9 cellular contexts compared by ENCODE assay signal in the genomic region with DNA sequence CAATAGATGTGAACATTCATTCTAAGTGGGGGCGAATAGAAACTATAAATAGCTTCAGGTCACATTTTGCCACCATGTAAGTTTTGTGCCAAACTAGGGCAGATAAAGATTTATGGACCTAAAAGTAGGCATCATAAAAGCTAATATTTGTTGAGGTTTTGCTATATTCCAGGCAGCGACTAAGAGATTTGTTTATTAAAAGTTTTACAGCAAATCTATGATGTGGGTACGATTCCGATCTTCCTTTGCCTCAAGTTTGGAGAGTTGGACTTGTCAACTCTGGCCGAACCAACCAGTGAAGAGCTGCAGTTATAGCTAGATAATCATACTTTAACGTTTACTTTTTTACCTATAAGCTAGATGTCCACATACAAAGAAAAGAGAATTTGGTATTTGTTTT. TPM values are rescaled to one million over a fixed set of nuclear protein-coding genes. Genes with fewer than 3 reads are reported as not detected.
DNase-seq lines count a peak whose midpoint lies in the region; ATAC-seq, FAIRE-seq and TF ChIP-seq lines count a peak whose summit lies in the region.
"Had no signal": no experiment of that assay in that cellular context is flagged by ENCODE, and none has a peak within 500 bp of the region (broad histone marks: within the 10 kb centered on the region; RNA-seq: fewer than 3 reads in every experiment).

No MANE protein-coding gene starts in this region.

- CTCF ChIA-PET in GM12878 (lab: Yijun Ruan, JAX): interaction anchor here (1.0 to 3.4 kb wide), 16 partner anchors 8 to 106 kb away, joined by 3 to 44 read pairs (median 6); no protein-coding TSS in a partner anchor

- peak overlapping the region; percentile 82 for H3K4me3 ChIP-seq in GM12878
- peak overlapping the region; percentile 79 for H3K4me3 ChIP-seq in lower lobe of right lung
- peak overlapping the region in 3 of 4 donors; percentile 63 to 92 (median 79) for H3K4me3 ChIP-seq in upper lobe of left lung

- TF ChIP-seq CTCF in GM12878 (IDR thresholded peaks at IDR 0.05 in 2 of 3, conservative IDR thresholded peaks at IDR 0.05 in 1 of 3; ENCODE audit: control insufficient read depth in 2 of 3, extremely low read depth in 1 of 3, insufficient read depth in 1 of 3, low read depth in 3 of 3, low read length in 3 of 3) (no peak), lower lobe of right lung (IDR thresholded peaks at IDR 0.05) (no peak), upper lobe of left lung (IDR thresholded peaks at IDR 0.05) (no peak)

- no peak overlapping the region for H2AFZ ChIP-seq in GM12878 (ENCODE audit: control insufficient read depth, low read depth, low read length)

- TF ChIP-seq RAD21 in GM12878 (IDR thresholded peaks at IDR 0.05; ENCODE audit: insufficient read depth, low read depth, low read length): no peak

- H3K4me2 ChIP-seq in GM12878 (ENCODE audit: control insufficient read depth, insufficient read depth): peak overlapping the region; percentile 51

- H3K9me3 ChIP-seq in GM12878 (replicated peaks; ENCODE audit: control insufficient read depth, insufficient read depth, low read length) (no peaks in the 10 kb centered on the region; the same call in 2 of the 3 replicates), lower lobe of right lung (no peaks in the 10 kb centered on the region), upper lobe of left lung (no peaks in the 10 kb centered on the region)

- H3K4me3 Mint-ChIP-seq in activated naive CD4-positive, alpha-beta T cell treated with anti-CD3 and anti-CD28 coated beads, Interleukin-2, amount 50 U/mL, for 24 hours: peak overlapping the region; percentile 88

- intact Hi-C loops in GM12878 (cut with micrococcal nuclease; ENCODE audit: unreplicated experiment) (loop anchor here (2.0 kb wide), 1 partner anchor 16 kb away; no protein-coding TSS in a partner anchor), lower lobe of right lung (cut with DNase I) (no loop called here)

- SMC1A ChIA-PET in GM12878 (lab: Charles Lee; ENCODE audit: uncharacterized antibody, unreplicated experiment): interaction anchor here (0.6 to 5.8 kb wide), 19 partner anchors 8 to 185 kb away, joined by 3 to 98 read pairs (median 5); partner anchors contain the start of genes GCH1, SOCS4 and WDHD1

- TF ChIP-seq EP300 in GM12878 (IDR thresholded peaks at IDR 0.05; ENCODE audit: borderline replicate concordance in 1 of 2, control insufficient read depth in 1 of 2, low read depth in 2 of 2, low read length in 2 of 2) (no peak), upper lobe of left lung (IDR thresholded peaks at IDR 0.05) (no peak)

- H3K9me3 Mint-ChIP-seq in activated naive CD4-positive, alpha-beta T cell treated with anti-CD3 and anti-CD28 coated beads, Interleukin-2, amount 50 U/mL, for 24 hours: no peaks in the 10 kb centered on the region

- no TSS peak for BruUV-seq in GM12878 (replicated peaks; lab: Mats Ljungman, UMichigan)

- in situ Hi-C loops in GM12878 (cut with MboI): no loop called here

- peaks cover 14% of the 10 kb centered on the region for H3K36me3 Mint-ChIP-seq in activated naive CD4-positive, alpha-beta T cell treated with anti-CD3 and anti-CD28 coated beads, Interleukin-2, amount 50 U/mL, for 24 hours

- TF ChIP-seq POLR2A in GM12878 (IDR thresholded peaks at IDR 0.05; ENCODE audit: low read depth, low read length): no peak
- no peak for TF ChIP-seq POLR2A in upper lobe of left lung (IDR thresholded peaks at IDR 0.05)

- RAD21 ChIA-PET in GM12878 (lab: Charles Lee; ENCODE audit: unreplicated experiment): interaction anchor here (1.0 to 3.6 kb wide), 7 partner anchors 13 to 171 kb away, joined by 3 to 49 read pairs (median 5); partner anchors contain the start of genes SOCS4 and WDHD1

- H3K4me1 ChIP-seq in GM12878 (ENCODE audit: control insufficient read depth, insufficient read depth, low read length) (no peaks in the 10 kb centered on the region; the same call in 1 of the 2 replicates), lower lobe of right lung (peaks cover 39% of the 10 kb centered on the region), upper lobe of left lung (peaks cover 31 to 44% (median 33%) of the 10 kb centered on the region in 4 donors)

- H3K27ac ChIP-seq in GM12878 (ENCODE audit: control insufficient read depth, insufficient read depth) (peak overlapping the region; percentile 99), lower lobe of right lung (no peak overlapping the region), upper lobe of left lung (peak overlapping the region; percentile 23 to 100 (median 98))

- POLR2A ChIA-PET in GM12878 (lab: Charles Lee): interaction anchor here (0.5 to 3.1 kb wide), 11 partner anchors 10 to 139 kb away, joined by 3 to 48 read pairs (median 6); partner anchors contain the start of genes DLGAP5, SOCS4 and WDHD1

- no peaks in the 10 kb centered on the region for H3K27me3 ChIP-seq in GM12878 (replicated peaks in 1 of 2; ENCODE audit: control insufficient read depth in 2 of 2, insufficient read depth in 2 of 2, low read length in 1 of 2)
- H3K27me3 ChIP-seq in lower lobe of right lung (ENCODE audit: low read depth): no peaks in the 10 kb centered on the region
- no peaks in the 10 kb centered on the region for H3K27me3 ChIP-seq in upper lobe of left lung

- WGBS in GM12878 (ENCODE audit: insufficient coverage, insufficient replicate concordance, low lambda C conversion rate, missing lambda C conversion rate): 71% methylated on average over 6 of the region's 6 CpGs
- 60 to 66% methylated on average over 6 of the region's 6 CpGs for WGBS in upper lobe of left lung, 2 donors

- H3K27ac Mint-ChIP-seq in activated naive CD4-positive, alpha-beta T cell treated with anti-CD3 and anti-CD28 coated beads, Interleukin-2, amount 50 U/mL, for 24 hours: peak overlapping the region; percentile 82

- H4K20me1 ChIP-seq in GM12878 (ENCODE audit: control insufficient read depth, insufficient read depth): no peaks in the 10 kb centered on the region

- H3K36me3 ChIP-seq in GM12878 (ENCODE audit: control insufficient read depth in 2 of 2, insufficient read depth in 2 of 2, low read length in 1 of 2): peaks cover 0 to 8% of the 10 kb centered on the region in 2 experiments; a peak in 3 of 4 replicates
- H3K36me3 ChIP-seq in lower lobe of right lung: peaks cover 11% of the 10 kb centered on the region
- peaks cover 0 to 14% (median 0%) of the 10 kb centered on the region in 4 donors for H3K36me3 ChIP-seq in upper lobe of left lung

- FAIRE-seq in GM12878 (lab: Jason Lieb, UNC): no peak
- FAIRE-seq: D721Med had no signal

- DNase-seq in activated naive CD4-positive, alpha-beta T cell treated with Interleukin-2 at 50 U/mL for 16 hours: no peak
- DNase-seq in GM12878 (ENCODE audit: low read depth, low spot score): no peak
- no peak for DNase-seq in lower lobe of right lung
- no peak for DNase-seq in upper lobe of left lung
- no peak for DNase-seq in NCI-H345 treated with DMSO at 0.1 percent for 48 hours (lab: John Stamatoyannopoulos, UW; ENCODE audit: unreplicated experiment)
- DNase-seq in HuH-7 (ENCODE audit: low spot score): no peak
- no peak for DNase-seq in NCI-H69 (lab: John Stamatoyannopoulos, UW)

- H3K4me1 Mint-ChIP-seq in activated naive CD4-positive, alpha-beta T cell treated with anti-CD3 and anti-CD28 coated beads, Interleukin-2, amount 50 U/mL, for 24 hours: peaks cover 49% of the 10 kb centered on the region

- ATAC-seq in GM12878 (no peak), lower lobe of right lung (no peak), upper lobe of left lung (ENCODE audit: low FRiP score in 2 of 2) (no peak)

- H3K9ac ChIP-seq in GM12878 (ENCODE audit: control insufficient read depth, insufficient read depth, low read length): peak overlapping the region; percentile 99

- peaks cover 65% of the 10 kb centered on the region for H3K79me2 ChIP-seq in GM12878 (ENCODE audit: control insufficient read depth, insufficient read depth, low read length)

- H3K27me3 Mint-ChIP-seq in activated naive CD4-positive, alpha-beta T cell treated with anti-CD3 and anti-CD28 coated beads, Interleukin-2, amount 50 U/mL, for 24 hours: no peaks in the 10 kb centered on the region

RNA-seq across cellular contexts. Expression of gene MAPK1IP1L, which starts 1.6 kb away (rescaled TPM):
- total RNA-seq in GM12878 (2013; cell fraction: nucleolus; rRNA removed): 94.4 and 113 TPM in 2 replicates
- total RNA-seq in GM12878 (2014; rRNA removed) (37.7 and 44.6 TPM in 2 replicates), GM12878 (2014; rRNA removed; fragmentation: Illumina TruSeq; extraction: Trizol) (48.9 and 50.4 TPM in 2 replicates), GM12878 (2021) (101 and 105 TPM in 2 replicates), lower lobe of right lung (72.4 TPM), upper lobe of left lung (10 to 100 TPM; 22.0 to 81.8 (median 59.3) TPM)
- 25.2 TPM for polyA plus RNA-seq in GM12878 (2011; ENCODE audit: low read depth)
- polyA plus RNA-seq in GM12878 (2011; rRNA removed) (52.8 and 80.1 TPM in 2 replicates), GM12878 (2014; fragmentation: Illumina TruSeq; extraction: Trizol) (68.5 and 90.1 TPM in 2 replicates), GM12878 (2014; fragmentation: Nextera tagmentation; extraction: Ambion mirVana) (10 to 100 TPM; 55.7 to 66.0 TPM), GM12878 (2014; rRNA removed) (54.2 and 58.1 TPM in 2 replicates), GM12878 (2016; fragmentation: Nextera tagmentation; extraction: Ambion mirVana) (100 to 1,000 TPM; 107 to 117 TPM)
- 231 and 264 TPM in 2 replicates for polyA plus RNA-seq in GM12878 (2011; cell fraction: cytosol; rRNA removed)
- 91.5 and 98.1 TPM in 2 replicates for polyA plus RNA-seq in GM12878 (2011; cell fraction: nucleus; rRNA removed)
- polyA plus RNA-seq in GM12878 (2012): 53.2 and 62.6 TPM in 2 replicates
- polyA minus RNA-seq in GM12878 (2011; rRNA and poly(A)+ RNA removed): 146 and 276 TPM in 2 replicates
- polyA minus RNA-seq in GM12878 (2011; cell fraction: cytosol; rRNA and poly(A)+ RNA removed): 154 and 162 TPM in 2 replicates
- polyA minus RNA-seq in GM12878 (2011; cell fraction: nucleus; rRNA and poly(A)+ RNA removed): 19.2 and 36.5 TPM in 2 replicates

RNA-seq across cellular contexts. Expression of gene SOCS4, which starts 26.0 kb away (rescaled TPM):
- total RNA-seq in GM12878 (2013; cell fraction: nucleolus; rRNA removed): 39.6 and 43.0 TPM in 2 replicates
- total RNA-seq in GM12878 (2014; rRNA removed): 20.5 and 25.8 TPM in 2 replicates
- total RNA-seq in GM12878 (2014; rRNA removed; fragmentation: Illumina TruSeq; extraction: Trizol): 30.6 and 31.0 TPM in 2 replicates
- total RNA-seq in GM12878 (2021): 27.9 and 31.5 TPM in 2 replicates
- polyA plus RNA-seq in GM12878 (2011; ENCODE audit: low read depth): 4.6 TPM
- polyA plus RNA-seq in GM12878 (2011; rRNA removed): 25.1 and 35.7 TPM in 2 replicates
- polyA plus RNA-seq in GM12878 (2011; cell fraction: cytosol; rRNA removed): 9.1 and 9.8 TPM in 2 replicates
- 8.7 and 10.7 TPM in 2 replicates for polyA plus RNA-seq in GM12878 (2011; cell fraction: nucleus; rRNA removed)
- 9.8 and 10.4 TPM in 2 replicates for polyA plus RNA-seq in GM12878 (2012)
- polyA plus RNA-seq in GM12878 (2014; fragmentation: Illumina TruSeq; extraction: Trizol): 23.7 and 30.9 TPM in 2 replicates
- polyA plus RNA-seq in GM12878 (2014; fragmentation: Nextera tagmentation; extraction: Ambion mirVana): 1 to 10 TPM; 5.7 to 7.6 TPM
- polyA plus RNA-seq in GM12878 (2014; rRNA removed): 13.2 and 14.7 TPM in 2 replicates
- 10 to 100 TPM; 18.4 to 21.0 TPM for polyA plus RNA-seq in GM12878 (2016; fragmentation: Nextera tagmentation; extraction: Ambion mirVana)
- polyA minus RNA-seq in GM12878 (2011; rRNA and poly(A)+ RNA removed): 12.7 and 22.1 TPM in 2 replicates
- 7.1 and 7.3 TPM in 2 replicates for polyA minus RNA-seq in GM12878 (2011; cell fraction: cytosol; rRNA and poly(A)+ RNA removed)
- polyA minus RNA-seq in GM12878 (2011; cell fraction: nucleus; rRNA and poly(A)+ RNA removed): 7.1 and 22.7 TPM in 2 replicates
- total RNA-seq in lower lobe of right lung: 17.9 TPM
- total RNA-seq in upper lobe of left lung: 10 to 100 TPM in 4 of 6 donors, 1 to 10 TPM in 2; 4.4 to 26.5 (median 18.4) TPM

RNA-seq across cellular contexts. Expression of gene WDHD1, which starts 26.1 kb away (rescaled TPM):
- 31.5 and 31.8 TPM in 2 replicates for total RNA-seq in GM12878 (2013; cell fraction: nucleolus; rRNA removed)
- 21.9 and 25.7 TPM in 2 replicates for total RNA-seq in GM12878 (2014; rRNA removed)
- 32.7 and 33.5 TPM in 2 replicates for total RNA-seq in GM12878 (2014; rRNA removed; fragmentation: Illumina TruSeq; extraction: Trizol)
- 37.9 and 38.7 TPM in 2 replicates for total RNA-seq in GM12878 (2021)
- 5.4 TPM for polyA plus RNA-seq in GM12878 (2011; ENCODE audit: low read depth)
- polyA plus RNA-seq in GM12878 (2011; rRNA removed): 34.2 and 57.1 TPM in 2 replicates
- 11.1 and 11.2 TPM in 2 replicates for polyA plus RNA-seq in GM12878 (2011; cell fraction: cytosol; rRNA removed)
- 13.5 and 17.7 TPM in 2 replicates for polyA plus RNA-seq in GM12878 (2011; cell fraction: nucleus; rRNA removed)
- 8.7 and 13.4 TPM in 2 replicates for polyA plus RNA-seq in GM12878 (2012)
- polyA plus RNA-seq in GM12878 (2014; fragmentation: Illumina TruSeq; extraction: Trizol): 31.8 and 32.9 TPM in 2 replicates
- polyA plus RNA-seq in GM12878 (2014; fragmentation: Nextera tagmentation; extraction: Ambion mirVana): 10 to 100 TPM; 11.3 to 14.8 TPM
- polyA plus RNA-seq in GM12878 (2014; rRNA removed): 14.8 and 17.8 TPM in 2 replicates
- polyA plus RNA-seq in GM12878 (2016; fragmentation: Nextera tagmentation; extraction: Ambion mirVana): 10 to 100 TPM; 46.3 to 50.5 TPM
- 35.6 and 56.1 TPM in 2 replicates for polyA minus RNA-seq in GM12878 (2011; rRNA and poly(A)+ RNA removed)
- polyA minus RNA-seq in GM12878 (2011; cell fraction: cytosol; rRNA and poly(A)+ RNA removed): 12.8 and 16.4 TPM in 2 replicates
- polyA minus RNA-seq in GM12878 (2011; cell fraction: nucleus; rRNA and poly(A)+ RNA removed): 14.1 and 21.7 TPM in 2 replicates
- total RNA-seq in lower lobe of right lung: 3.5 TPM
- 1 to 10 TPM; 1.0 to 5.0 (median 2.6) TPM for total RNA-seq in upper lobe of left lung
